In the genomic region with DNA sequence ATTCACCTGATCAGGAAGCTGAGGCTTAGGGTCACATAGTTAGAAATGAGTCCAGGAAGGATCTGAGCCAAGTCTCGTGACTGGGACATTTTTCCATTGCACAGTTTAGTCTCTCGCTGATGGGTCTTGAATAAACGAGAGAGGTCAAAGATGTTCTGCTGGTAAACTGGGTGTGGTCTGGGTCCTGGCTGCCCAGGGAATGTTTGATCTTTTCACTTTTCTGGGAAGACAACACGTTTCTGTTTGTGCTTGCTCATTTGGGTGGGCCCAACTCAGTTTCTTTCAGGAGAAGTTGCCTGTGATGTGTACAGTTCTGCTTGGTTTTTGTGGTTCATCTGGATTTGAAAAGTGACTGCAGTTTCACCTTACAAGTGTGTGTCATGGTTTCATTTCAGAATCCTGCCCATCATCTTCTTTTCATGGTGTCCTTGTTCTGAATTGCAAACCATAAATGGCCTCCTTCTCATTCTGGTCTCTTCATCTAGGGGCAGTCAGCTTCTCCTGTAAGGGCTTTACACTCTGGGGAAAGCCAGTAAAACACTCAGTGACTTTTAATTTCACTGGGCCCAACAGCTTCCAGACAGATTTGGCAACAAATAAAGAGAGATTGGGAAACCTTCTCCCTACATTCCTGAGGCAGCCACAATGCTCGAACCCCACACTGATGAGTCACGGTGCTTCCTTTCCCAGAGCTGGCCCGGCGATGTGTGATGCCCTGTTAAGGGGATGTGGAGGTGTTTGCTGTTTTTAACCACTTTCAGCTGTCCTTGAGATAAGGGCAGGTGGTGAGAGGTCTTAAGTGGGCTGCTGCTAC, we compare ENCODE assay signal across 1 cellular context.
TF ChIP-seq lines count a peak whose summit lies in the region.

No MANE protein-coding gene starts in this region.

TF ChIP-seq in SK-N-SH, 30 proteins besides CTCF, POLR2A, EP300 and RAD21 (continued from another document):
- TF ChIP-seq, protein P1, sequence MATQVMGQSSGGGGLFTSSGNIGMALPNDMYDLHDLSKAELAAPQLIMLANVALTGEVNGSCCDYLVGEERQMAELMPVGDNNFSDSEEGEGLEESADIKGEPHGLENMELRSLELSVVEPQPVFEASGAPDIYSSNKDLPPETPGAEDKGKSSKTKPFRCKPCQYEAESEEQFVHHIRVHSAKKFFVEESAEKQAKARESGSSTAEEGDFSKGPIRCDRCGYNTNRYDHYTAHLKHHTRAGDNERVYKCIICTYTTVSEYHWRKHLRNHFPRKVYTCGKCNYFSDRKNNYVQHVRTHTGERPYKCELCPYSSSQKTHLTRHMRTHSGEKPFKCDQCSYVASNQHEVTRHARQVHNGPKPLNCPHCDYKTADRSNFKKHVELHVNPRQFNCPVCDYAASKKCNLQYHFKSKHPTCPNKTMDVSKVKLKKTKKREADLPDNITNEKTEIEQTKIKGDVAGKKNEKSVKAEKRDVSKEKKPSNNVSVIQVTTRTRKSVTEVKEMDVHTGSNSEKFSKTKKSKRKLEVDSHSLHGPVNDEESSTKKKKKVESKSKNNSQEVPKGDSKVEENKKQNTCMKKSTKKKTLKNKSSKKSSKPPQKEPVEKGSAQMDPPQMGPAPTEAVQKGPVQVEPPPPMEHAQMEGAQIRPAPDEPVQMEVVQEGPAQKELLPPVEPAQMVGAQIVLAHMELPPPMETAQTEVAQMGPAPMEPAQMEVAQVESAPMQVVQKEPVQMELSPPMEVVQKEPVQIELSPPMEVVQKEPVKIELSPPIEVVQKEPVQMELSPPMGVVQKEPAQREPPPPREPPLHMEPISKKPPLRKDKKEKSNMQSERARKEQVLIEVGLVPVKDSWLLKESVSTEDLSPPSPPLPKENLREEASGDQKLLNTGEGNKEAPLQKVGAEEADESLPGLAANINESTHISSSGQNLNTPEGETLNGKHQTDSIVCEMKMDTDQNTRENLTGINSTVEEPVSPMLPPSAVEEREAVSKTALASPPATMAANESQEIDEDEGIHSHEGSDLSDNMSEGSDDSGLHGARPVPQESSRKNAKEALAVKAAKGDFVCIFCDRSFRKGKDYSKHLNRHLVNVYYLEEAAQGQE (IDR thresholded peaks at IDR 0.05; ENCODE audit: low read depth, low read length), result 0 out of 2 replicates have a peak, but pooled peaks have one; percentile 57
- TF ChIP-seq RCOR1 (IDR thresholded peaks at IDR 0.05; ENCODE audit: low read length) (no peak), GABPA (IDR thresholded peaks at IDR 0.05; ENCODE audit: low read depth) (no peak), FOSL2 (IDR thresholded peaks at IDR 0.05; ENCODE audit: borderline replicate concordance, low read depth) (peak; percentile 94), JUND (IDR thresholded peaks at IDR 0.05) (peak; percentile 93), CHD2 (IDR thresholded peaks at IDR 0.05; ENCODE audit: low read length, partially characterized antibody) (no peak), YY1 (IDR thresholded peaks at IDR 0.05; ENCODE audit: low read depth) (peak; percentile 63; the same call in 1 of the 2 replicates), MXI1 (IDR thresholded peaks at IDR 0.05; ENCODE audit: low read depth, low read length) (no peak), RXRA (IDR thresholded peaks at IDR 0.05; ENCODE audit: borderline replicate concordance, low read depth) (peak; percentile 85)
- TF ChIP-seq, protein P2, sequence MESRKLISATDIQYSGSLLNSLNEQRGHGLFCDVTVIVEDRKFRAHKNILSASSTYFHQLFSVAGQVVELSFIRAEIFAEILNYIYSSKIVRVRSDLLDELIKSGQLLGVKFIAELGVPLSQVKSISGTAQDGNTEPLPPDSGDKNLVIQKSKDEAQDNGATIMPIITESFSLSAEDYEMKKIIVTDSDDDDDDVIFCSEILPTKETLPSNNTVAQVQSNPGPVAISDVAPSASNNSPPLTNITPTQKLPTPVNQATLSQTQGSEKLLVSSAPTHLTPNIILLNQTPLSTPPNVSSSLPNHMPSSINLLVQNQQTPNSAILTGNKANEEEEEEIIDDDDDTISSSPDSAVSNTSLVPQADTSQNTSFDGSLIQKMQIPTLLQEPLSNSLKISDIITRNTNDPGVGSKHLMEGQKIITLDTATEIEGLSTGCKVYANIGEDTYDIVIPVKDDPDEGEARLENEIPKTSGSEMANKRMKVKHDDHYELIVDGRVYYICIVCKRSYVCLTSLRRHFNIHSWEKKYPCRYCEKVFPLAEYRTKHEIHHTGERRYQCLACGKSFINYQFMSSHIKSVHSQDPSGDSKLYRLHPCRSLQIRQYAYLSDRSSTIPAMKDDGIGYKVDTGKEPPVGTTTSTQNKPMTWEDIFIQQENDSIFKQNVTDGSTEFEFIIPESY (IDR thresholded peaks at IDR 0.05; ENCODE audit: borderline replicate concordance, low read depth), result 0 out of 2 replicates have a peak, but pooled peaks have one; percentile 40
- TF ChIP-seq, protein P3, sequence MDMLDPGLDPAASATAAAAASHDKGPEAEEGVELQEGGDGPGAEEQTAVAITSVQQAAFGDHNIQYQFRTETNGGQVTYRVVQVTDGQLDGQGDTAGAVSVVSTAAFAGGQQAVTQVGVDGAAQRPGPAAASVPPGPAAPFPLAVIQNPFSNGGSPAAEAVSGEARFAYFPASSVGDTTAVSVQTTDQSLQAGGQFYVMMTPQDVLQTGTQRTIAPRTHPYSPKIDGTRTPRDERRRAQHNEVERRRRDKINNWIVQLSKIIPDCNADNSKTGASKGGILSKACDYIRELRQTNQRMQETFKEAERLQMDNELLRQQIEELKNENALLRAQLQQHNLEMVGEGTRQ (IDR thresholded peaks at IDR 0.05; ENCODE audit: borderline replicate concordance, low read depth, low read length), result no peak
- TF ChIP-seq, protein P4, sequence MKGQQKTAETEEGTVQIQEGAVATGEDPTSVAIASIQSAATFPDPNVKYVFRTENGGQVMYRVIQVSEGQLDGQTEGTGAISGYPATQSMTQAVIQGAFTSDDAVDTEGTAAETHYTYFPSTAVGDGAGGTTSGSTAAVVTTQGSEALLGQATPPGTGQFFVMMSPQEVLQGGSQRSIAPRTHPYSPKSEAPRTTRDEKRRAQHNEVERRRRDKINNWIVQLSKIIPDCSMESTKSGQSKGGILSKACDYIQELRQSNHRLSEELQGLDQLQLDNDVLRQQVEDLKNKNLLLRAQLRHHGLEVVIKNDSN (IDR thresholded peaks at IDR 0.05; ENCODE audit: borderline replicate concordance, low read depth), result no peak
